ENCODE assay signal across 9 cellular contexts in genomic region chr3:12553921-12554391, GRCh38. TPM values are rescaled to one million over a fixed set of nuclear protein-coding genes. Genes with fewer than 3 reads are reported as not detected.
DNase-seq lines count a peak whose midpoint lies in the region; ATAC-seq lines count a peak whose summit lies in the region.
"Had no signal": no experiment of that assay in that cellular context is flagged by ENCODE, and none has a peak within 500 bp of the region (broad histone marks: within the 10 kb centered on the region; RNA-seq: fewer than 3 reads in every experiment).

No MANE protein-coding gene starts in this region.

- peaks cover 33% of the 10 kb centered on the region for H3K27me3 Mint-ChIP-seq in stimulated activated naive CD8-positive, alpha-beta T cell treated with anti-CD3 and anti-CD28 coated beads, Interleukin-15, amount 100 ng/mL, for 72 hours

- H3K27ac ChIP-seq in angular gyrus (ENCODE audit: low read depth, low read length) (peak overlapping the region; percentile 7), iPS-20b (ENCODE audit: low read length) (no peak overlapping the region)

- peak overlapping the region in 1 of 2 donors; percentile 90 for H3K27ac Mint-ChIP-seq in stimulated activated naive CD8-positive, alpha-beta T cell treated with anti-CD3 and anti-CD28 coated beads, Interleukin-15, amount 100 ng/mL, for 72 hours

- DNase-seq in DMS79 treated with DMSO at 0.1 percent for 48 hours (lab: John Stamatoyannopoulos, UW) (peak; percentile 36), DMS79 (lab: John Stamatoyannopoulos, UW) (no peak), NCI-H2227 (lab: John Stamatoyannopoulos, UW; ENCODE audit: unreplicated experiment) (peak; percentile 72), sciatic nerve (ENCODE audit: low spot score) (no peak)
- peak; percentile 22 to 23 for DNase-seq in stimulated activated naive CD8-positive, alpha-beta T cell treated with anti-CD3 and anti-CD28 coated beads, Interleukin-15, amount 100 ng/mL, for 72 hours

- H3K27me3 ChIP-seq in iPS-20b (ENCODE audit: insufficient read depth, low read length): peaks cover 9% of the 10 kb centered on the region; the same call in 1 of the 2 replicates

- no peaks in the 10 kb centered on the region for H3K9me3 ChIP-seq in iPS-20b (ENCODE audit: insufficient read depth, low read depth, low read length)

- H3K4me3 ChIP-seq in iPS-20b (ENCODE audit: low read length): peak overlapping the region; percentile 57; the same call in 1 of the 2 replicates

- intact Hi-C loops in sciatic nerve (cut with DNase I): no loop called here

- H3K4me3 Mint-ChIP-seq in stimulated activated naive CD8-positive, alpha-beta T cell treated with anti-CD3 and anti-CD28 coated beads, Interleukin-15, amount 100 ng/mL, for 72 hours: peak overlapping the region; percentile 91 to 93

- no peaks in the 10 kb centered on the region for H3K9me3 Mint-ChIP-seq in stimulated activated naive CD8-positive, alpha-beta T cell treated with anti-CD3 and anti-CD28 coated beads, Interleukin-15, amount 100 ng/mL, for 72 hours

- peaks cover 25% of the 10 kb centered on the region for H3K4me1 Mint-ChIP-seq in stimulated activated naive CD8-positive, alpha-beta T cell treated with anti-CD3 and anti-CD28 coated beads, Interleukin-15, amount 100 ng/mL, for 72 hours

- no peak for ATAC-seq in stimulated activated naive CD8-positive, alpha-beta T cell treated with anti-CD3 and anti-CD28 coated beads, Interleukin-15, amount 100 ng/mL, for 72 hours
- ATAC-seq in sciatic nerve (no peak), HG03442 (IDR thresholded peaks at IDR 0.05; ENCODE audit: unreplicated experiment) (no peak)

- no peaks in the 10 kb centered on the region for H3K36me3 ChIP-seq in iPS-20b (ENCODE audit: insufficient read depth, low read depth, low read length)

- H3K9ac ChIP-seq in iPS-20b (ENCODE audit: low read depth, low read length): peak overlapping the region; percentile 57; the same call in 1 of the 2 replicates

- H3K4me1 ChIP-seq in iPS-20b (ENCODE audit: insufficient read depth, low read length): peaks cover 11% of the 10 kb centered on the region

RNA-seq across cellular contexts. Expression of gene MKRN2, which starts 2.9 kb away (rescaled TPM):
- 23.9 TPM for total RNA-seq in sciatic nerve

RNA-seq across cellular contexts. Expression of gene MKRN2OS, which starts 8.7 kb away (rescaled TPM):
- total RNA-seq in sciatic nerve: not detected
- total RNA-seq: temporal lobe had no signal

Comparison
In these comparisons a context has a peak if more than half of its experiments do, and no peak if none do; other contexts are left out.
1. DNase-seq: peak in DMS79 treated with DMSO at 0.1 percent for 48 hours (single experiment), NCI-H2227 (single experiment) and stimulated activated naive CD8-positive, alpha-beta T cell treated with anti-CD3 and anti-CD28 coated beads, Interleukin-15, amount 100 ng/mL, for 72 hours (2 of 2); none in DMS79 (single experiment) and sciatic nerve (single experiment).